Comparison of ENCODE assay signal across 9 cellular contexts in genomic region chr20:23225407-23226060, GRCh38.
DNase-seq lines count a peak whose midpoint lies in the region; ATAC-seq and TF ChIP-seq lines count a peak whose summit lies in the region.
"Had no signal": no experiment of that assay in that cellular context is flagged by ENCODE, and none has a peak within 500 bp of the region (broad histone marks: within the 10 kb centered on the region; RNA-seq: fewer than 3 reads in every experiment).

No MANE protein-coding gene starts in this region.

- no peak for TF ChIP-seq CTCF in AG09309 (IDR thresholded peaks at IDR 0.05; ENCODE audit: control insufficient read depth, insufficient read depth, low read depth, low read length, missing control alignments)
- TF ChIP-seq CTCF in chondrocyte (IDR thresholded peaks at IDR 0.05) = no peak
- TF ChIP-seq CTCF in WERI-Rb-1 (IDR thresholded peaks at IDR 0.05; ENCODE audit: low read depth, low read length) = no peak

- peaks cover 4% of the 10 kb centered on the region for H3K27me3 Mint-ChIP-seq in chondrocyte (ENCODE audit: low read depth)
- peaks cover 6% of the 10 kb centered on the region for H3K27me3 Mint-ChIP-seq in T-helper 17 cell

- H3K9me3 ChIP-seq in WERI-Rb-1 (ENCODE audit: severe bottlenecking) (no peaks in the 10 kb centered on the region), T-helper 17 cell (ENCODE audit: control insufficient read depth, low read length, poor library complexity, severe bottlenecking) (peaks cover 2% of the 10 kb centered on the region)

- H3K27ac Mint-ChIP-seq in chondrocyte (ENCODE audit: unreplicated experiment) = no peak overlapping the region
- no peak overlapping the region for H3K27ac Mint-ChIP-seq in T-helper 17 cell
- H3K27ac Mint-ChIP-seq: activated naive CD8-positive, alpha-beta T cell treated with anti-CD3 and anti-CD28 coated beads, Interleukin-2, amount 10 ng/mL, durations not matched to agents 7 days and 5 days had no signal

- H3K36me3 Mint-ChIP-seq in chondrocyte (ENCODE audit: low read depth) = peaks cover 4% of the 10 kb centered on the region
- no peaks in the 10 kb centered on the region for H3K36me3 Mint-ChIP-seq in T-helper 17 cell (ENCODE audit: low read depth)

- H3K4me1 Mint-ChIP-seq in chondrocyte (ENCODE audit: low read depth) (peaks cover 8% of the 10 kb centered on the region), T-helper 17 cell (no peaks in the 10 kb centered on the region)
- H3K4me1 Mint-ChIP-seq: activated naive CD8-positive, alpha-beta T cell treated with anti-CD3 and anti-CD28 coated beads, Interleukin-2, amount 10 ng/mL, durations not matched to agents 7 days and 5 days had no signal

- no peak for ATAC-seq in HG03432 (IDR thresholded peaks at IDR 0.05; ENCODE audit: unreplicated experiment)
- no peak for ATAC-seq in T-helper 17 cell

- no peak overlapping the region for H3K27ac ChIP-seq in epithelial cell of prostate
- H3K27ac ChIP-seq in WERI-Rb-1 = no peak overlapping the region

- H3K4me3 Mint-ChIP-seq in chondrocyte (ENCODE audit: unreplicated experiment) (no peak overlapping the region), T-helper 17 cell (no peak overlapping the region)
- H3K4me3 Mint-ChIP-seq: activated naive CD8-positive, alpha-beta T cell treated with anti-CD3 and anti-CD28 coated beads, Interleukin-2, amount 10 ng/mL, durations not matched to agents 7 days and 5 days had no signal

- H3K9me3 Mint-ChIP-seq in chondrocyte (ENCODE audit: low read depth) = peaks cover 22% of the 10 kb centered on the region

- H3K27me3 ChIP-seq in WERI-Rb-1 (ENCODE audit: insufficient read depth, low read depth, severe bottlenecking) = peaks cover 51% of the 10 kb centered on the region

- no peaks in the 10 kb centered on the region for H3K36me3 ChIP-seq in WERI-Rb-1

- DNase-seq in AG09309 (ENCODE audit: low read depth) (peak; percentile 92), NCI-H460 (ENCODE audit: extremely low read depth, low read depth) (peak; percentile 47), epithelial cell of prostate (ENCODE audit: low read depth, low spot score) (peak; percentile 79), midbrain (lab: John Stamatoyannopoulos, UW) (peak; percentile 45), chondrocyte (ENCODE audit: low spot score) (no peak), WERI-Rb-1 (no peak), T-helper 17 cell (no peak)
- DNase-seq: activated naive CD8-positive, alpha-beta T cell treated with anti-CD3 and anti-CD28 coated beads, Interleukin-2, amount 10 ng/mL, durations not matched to agents 7 days and 5 days had no signal

- H3K4me3 ChIP-seq in AG09309 (ENCODE audit: control insufficient read depth, low read depth, low read length) (no peak overlapping the region), WERI-Rb-1 (ENCODE audit: low read depth, low read length) (no peak overlapping the region)

Comparison
In these comparisons a context has a peak if more than half of its experiments do, and no peak if none do; other contexts are left out.
1. DNase-seq: peak in AG09309 (single experiment), NCI-H460 (single experiment), epithelial cell of prostate (single experiment) and midbrain (single experiment); none in chondrocyte (single experiment), WERI-Rb-1 (single experiment) and T-helper 17 cell (0 of 3).